In the genomic region with DNA sequence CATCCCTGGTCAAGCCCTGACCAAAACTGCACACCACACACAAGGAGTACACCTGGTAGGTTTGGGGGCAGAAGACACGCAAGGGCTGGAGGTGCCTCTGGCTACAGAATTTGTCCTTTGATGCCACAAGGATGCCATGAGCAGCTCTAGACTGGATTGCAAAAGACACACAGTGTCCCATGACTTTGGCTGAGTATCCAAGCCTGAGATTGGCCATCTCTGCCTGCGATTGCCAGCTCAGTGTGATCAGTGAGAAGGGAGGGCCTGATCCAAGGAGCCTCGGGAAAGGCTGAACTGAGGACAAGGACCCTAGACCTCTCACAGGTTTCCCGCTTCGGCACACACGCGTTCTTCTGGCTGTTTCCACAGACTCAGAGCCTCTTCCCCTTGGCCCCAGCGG, we compare ENCODE assay signal across 22 cellular contexts. TPM values are rescaled to one million over a fixed set of nuclear protein-coding genes. Genes with fewer than 3 reads are reported as not detected.
DNase-seq lines count a peak whose midpoint lies in the region; ATAC-seq and TF ChIP-seq lines count a peak whose summit lies in the region.
"Had no signal": no experiment of that assay in that cellular context is flagged by ENCODE, and none has a peak within 500 bp of the region (broad histone marks: within the 10 kb centered on the region; RNA-seq: fewer than 3 reads in every experiment).

No MANE protein-coding gene starts in this region.

- no peak overlapping the region for H3K4me2 ChIP-seq in osteoblast (ENCODE audit: insufficient read depth, low read length)

- TF ChIP-seq CTCF in right atrium auricular region (IDR thresholded peaks at IDR 0.05), result no peak
- no peak for TF ChIP-seq CTCF in osteoblast (IDR thresholded peaks at IDR 0.05; ENCODE audit: extremely low read depth, low read depth, low read length)

- no peaks in the 10 kb centered on the region for H3K36me3 ChIP-seq in right atrium auricular region
- no peaks in the 10 kb centered on the region for H3K36me3 ChIP-seq in osteoblast (ENCODE audit: insufficient read depth, low read length)

- no peaks in the 10 kb centered on the region for H3K9me3 Mint-ChIP-seq in stimulated activated naive CD8-positive, alpha-beta T cell treated with anti-CD3 and anti-CD28 coated beads, Interleukin-15, Interleukin-2, amounts not matched to agents 100 ng/mL and 50 ng/mL, for 24 hours
- no peaks in the 10 kb centered on the region for H3K9me3 Mint-ChIP-seq in stimulated activated naive CD8-positive, alpha-beta T cell treated with anti-CD3 and anti-CD28 coated beads, Interleukin-15, amount 100 ng/mL, for 72 hours
- H3K9me3 Mint-ChIP-seq: CD4-positive, alpha-beta T cell; H9; HFFc6 had no signal

- H3K36me3 Mint-ChIP-seq in stimulated activated naive CD8-positive, alpha-beta T cell treated with anti-CD3 and anti-CD28 coated beads, Interleukin-15, Interleukin-2, amounts not matched to agents 100 ng/mL and 50 ng/mL, for 24 hours (ENCODE audit: low read depth), result peaks cover 17% of the 10 kb centered on the region

- H3K27ac Mint-ChIP-seq in stimulated activated naive CD8-positive, alpha-beta T cell treated with anti-CD3 and anti-CD28 coated beads, Interleukin-15, Interleukin-2, amounts not matched to agents 100 ng/mL and 50 ng/mL, for 24 hours, result peak overlapping the region; percentile 49
- H3K27ac Mint-ChIP-seq in stimulated activated naive CD8-positive, alpha-beta T cell treated with anti-CD3 and anti-CD28 coated beads, Interleukin-15, amount 100 ng/mL, for 72 hours, result peak overlapping the region in 1 of 2 donors; percentile 27
- H3K27ac Mint-ChIP-seq: CD4-positive, alpha-beta T cell; H9; HFFc6 had no signal

- H2AFZ ChIP-seq in osteoblast (ENCODE audit: low read length), result no peak overlapping the region

- H3K4me1 Mint-ChIP-seq in stimulated activated naive CD8-positive, alpha-beta T cell treated with anti-CD3 and anti-CD28 coated beads, Interleukin-15, Interleukin-2, amounts not matched to agents 100 ng/mL and 50 ng/mL, for 24 hours (ENCODE audit: low read depth), result no peaks in the 10 kb centered on the region
- H3K4me1 Mint-ChIP-seq in stimulated activated naive CD8-positive, alpha-beta T cell treated with anti-CD3 and anti-CD28 coated beads, Interleukin-15, amount 100 ng/mL, for 72 hours, result peaks cover 6% of the 10 kb centered on the region
- H3K4me1 Mint-ChIP-seq: H9 had no signal

- H3K27me3 Mint-ChIP-seq in stimulated activated naive CD8-positive, alpha-beta T cell treated with anti-CD3 and anti-CD28 coated beads, Interleukin-15, Interleukin-2, amounts not matched to agents 100 ng/mL and 50 ng/mL, for 24 hours, result no peaks in the 10 kb centered on the region
- no peaks in the 10 kb centered on the region for H3K27me3 Mint-ChIP-seq in stimulated activated naive CD8-positive, alpha-beta T cell treated with anti-CD3 and anti-CD28 coated beads, Interleukin-15, amount 100 ng/mL, for 72 hours
- H3K27me3 Mint-ChIP-seq: CD4-positive, alpha-beta T cell had no signal

- ATAC-seq in stimulated activated naive CD8-positive, alpha-beta T cell treated with anti-CD3 and anti-CD28 coated beads, Interleukin-15, amount 100 ng/mL, for 72 hours, result no peak
- no peak for ATAC-seq in HG03469 (IDR thresholded peaks at IDR 0.05; ENCODE audit: unreplicated experiment)
- ATAC-seq: GM12878, K562 had no signal

- no peaks in the 10 kb centered on the region for H4K20me1 ChIP-seq in osteoblast (ENCODE audit: insufficient read depth, low read length)

- H3K4me3 Mint-ChIP-seq in stimulated activated naive CD8-positive, alpha-beta T cell treated with anti-CD3 and anti-CD28 coated beads, Interleukin-15, Interleukin-2, amounts not matched to agents 100 ng/mL and 50 ng/mL, for 24 hours, result no peak overlapping the region
- H3K4me3 Mint-ChIP-seq in stimulated activated naive CD8-positive, alpha-beta T cell treated with anti-CD3 and anti-CD28 coated beads, Interleukin-15, amount 100 ng/mL, for 72 hours, result no peak overlapping the region
- H3K4me3 Mint-ChIP-seq: CD4-positive, alpha-beta T cell; H9; HFFc6 had no signal

- H3K4me3 ChIP-seq in right atrium auricular region (no peak overlapping the region), osteoblast (ENCODE audit: insufficient read depth, low read length) (no peak overlapping the region)
- H3K4me3 ChIP-seq: GM12878, K562, SJSA1 had no signal

- no peaks in the 10 kb centered on the region for H3K79me2 ChIP-seq in osteoblast (ENCODE audit: insufficient read depth, low read length)

- no peak for DNase-seq in stimulated activated naive CD8-positive, alpha-beta T cell treated with anti-CD3 and anti-CD28 coated beads, Interleukin-15, amount 100 ng/mL, for 72 hours
- DNase-seq in right atrium auricular region (ENCODE audit: low spot score), result no peak
- DNase-seq in osteoblast (ENCODE audit: insufficient read length, low spot score, missing footprints), result peak; percentile 70
- DNase-seq in HUDEP-2 (lab: John Stamatoyannopoulos, UW; ENCODE audit: unreplicated experiment in 76 of 76), result no peak
- no peak for DNase-seq in NCI-H82 treated with DMSO at 0.1 percent for 48 hours (lab: John Stamatoyannopoulos, UW; ENCODE audit: unreplicated experiment)
- DNase-seq: CD4-positive, alpha-beta T cell; COR-L47; DND-41; H9; HFFc6; MM.1S; NCI-H1092; NCI-H1436 treated with DMSO at 0.1 percent for 48 hours; NCI-H1930; NCI-H510A; NCI-H748 treated with DMSO at 0.1 percent for 48 hours; NK-92 treated with Interleukin-12 subunit alpha and Interleukin-12 subunit beta, amount 100 ng/mL, for 24 hours had no signal

- H3K27ac ChIP-seq in right atrium auricular region (peak overlapping the region; percentile 88 to 93), osteoblast (ENCODE audit: low read depth, low read length) (no peak overlapping the region)
- H3K27ac ChIP-seq: SJSA1 had no signal

- no peaks in the 10 kb centered on the region for H3K27me3 ChIP-seq in right atrium auricular region
- no peaks in the 10 kb centered on the region for H3K27me3 ChIP-seq in osteoblast (ENCODE audit: insufficient read depth, low read length)
- H3K27me3 ChIP-seq: SJSA1 had no signal

- H3K4me1 ChIP-seq in right atrium auricular region, result peaks cover 0 to 63% of the 10 kb centered on the region in 2 donors
- peaks cover 5% of the 10 kb centered on the region for H3K4me1 ChIP-seq in osteoblast (ENCODE audit: insufficient read depth, low read length)

- H3K9me3 ChIP-seq in right atrium auricular region (no peaks in the 10 kb centered on the region), osteoblast (ENCODE audit: low read depth, low read length) (no peaks in the 10 kb centered on the region)
- H3K9me3 ChIP-seq: SJSA1 had no signal

RNA-seq across cellular contexts. Expression of a gene that starts 60.0 kb away (rescaled TPM):
- total RNA-seq in right atrium auricular region (100 to 1,000 TPM in 1 of 2 donors, 10 to 100 TPM in 1; 54.0 to 116 TPM), osteoblast (64.5 and 86.9 TPM in 2 replicates)
